In genomic region chr1:24857528-24858133, GRCh38 we compare ENCODE assay signal across 18 cellular contexts.
DNase-seq lines count a peak whose midpoint lies in the region; ATAC-seq, FAIRE-seq and TF ChIP-seq lines count a peak whose summit lies in the region.
"Had no signal": no experiment of that assay in that cellular context is flagged by ENCODE, and none has a peak within 500 bp of the region (broad histone marks: within the 10 kb centered on the region; RNA-seq: fewer than 3 reads in every experiment).

No MANE protein-coding gene starts in this region.

- intact Hi-C loops in Right ventricle myocardium inferior (cut with DNase I), result no loop called here

- WGBS in small intestine, 3 donors, result 32 to 65% (median 48%) methylated on average over 5 of the region's 5 CpGs

- peaks cover 0 to under 1% of the 10 kb centered on the region in 2 donors for H3K4me1 ChIP-seq in small intestine (ENCODE audit: control insufficient read depth in 2 of 2, insufficient read depth in 1 of 2, low read depth in 1 of 2, low read length in 1 of 2)

- no peaks in the 10 kb centered on the region for H3K36me3 ChIP-seq in small intestine (ENCODE audit: control insufficient read depth in 2 of 2, insufficient read depth in 2 of 2, low read length in 2 of 2)

- peak; percentile 23 for TF ChIP-seq CTCF in epithelial cell of proximal tubule (conservative IDR thresholded peaks at IDR 0.05; ENCODE audit: low read depth, low read length)

- H3K4me3 Mint-ChIP-seq in activated T-cell treated with anti-CD3 and anti-CD28 coated beads, Interleukin-2, amount 50 U/mL, for 4 hours, result peak overlapping the region; percentile 26
- H3K4me3 Mint-ChIP-seq: activated naive CD8-positive, alpha-beta T cell treated with anti-CD3 and anti-CD28 coated beads for 36 hours; activated T-cell treated with anti-CD3 and anti-CD28 coated beads, Interleukin-2, amount 50 U/mL, for 24 hours; nephron progenitor cell had no signal

- no peak for FAIRE-seq in small intestine (lab: Jason Lieb, UNC)

- H3K4me3 ChIP-seq in epithelial cell of proximal tubule (ENCODE audit: low read depth, low read length) (no peak overlapping the region), small intestine (ENCODE audit: low read depth in 1 of 2, low read length in 2 of 2) (no peak overlapping the region)
- H3K4me3 ChIP-seq: lung had no signal

- H3K9me3 ChIP-seq in small intestine (ENCODE audit: control insufficient read depth, low read depth), result no peaks in the 10 kb centered on the region
- H3K9me3 ChIP-seq: Caco-2 had no signal

- no peak for DNase-seq in activated T-cell treated with anti-CD3 and anti-CD28 coated beads, Interleukin-2, amount 50 U/mL, for 4 hours
- DNase-seq in activated T-cell treated with anti-CD3 and anti-CD28 coated beads for 4 hours (no peak), NAMALWA (ENCODE audit: low spot score) (peak; percentile 41), epithelial cell of proximal tubule (ENCODE audit: low read depth) (no peak), small intestine (peak; percentile 44), NCI-H345 (lab: John Stamatoyannopoulos, UW) (no peak), Right ventricle myocardium inferior (ENCODE audit: missing footprints) (no peak)
- DNase-seq: activated CD4-positive, alpha-beta T cell treated with anti-CD3 and anti-CD28 coated beads for 4 hours; activated naive CD8-positive, alpha-beta T cell treated with anti-CD3 and anti-CD28 coated beads for 36 hours; activated T-cell treated with anti-CD3 and anti-CD28 coated beads, Interleukin-2, amount 50 U/mL, for 24 hours; Caco-2; NCI-H1048; nephron progenitor cell; retina; SHP77; T-helper 9 cell had no signal

- no peaks in the 10 kb centered on the region for H3K9me3 Mint-ChIP-seq in activated T-cell treated with anti-CD3 and anti-CD28 coated beads, Interleukin-2, amount 50 U/mL, for 4 hours
- H3K9me3 Mint-ChIP-seq: activated naive CD8-positive, alpha-beta T cell treated with anti-CD3 and anti-CD28 coated beads for 36 hours; activated T-cell treated with anti-CD3 and anti-CD28 coated beads, Interleukin-2, amount 50 U/mL, for 24 hours; nephron progenitor cell had no signal

- H3K4me1 Mint-ChIP-seq in activated T-cell treated with anti-CD3 and anti-CD28 coated beads, Interleukin-2, amount 50 U/mL, for 4 hours (ENCODE audit: low read depth), result peaks cover 7% of the 10 kb centered on the region
- H3K4me1 Mint-ChIP-seq: activated naive CD8-positive, alpha-beta T cell treated with anti-CD3 and anti-CD28 coated beads for 36 hours had no signal

- H3K27ac ChIP-seq in small intestine (ENCODE audit: low read depth in 1 of 2, low read length in 1 of 2), result no peak overlapping the region

- no peaks in the 10 kb centered on the region for H3K27me3 ChIP-seq in small intestine (ENCODE audit: control insufficient read depth in 2 of 2, insufficient read depth in 2 of 2, low read length in 2 of 2)

- ATAC-seq in activated T-cell treated with anti-CD3 and anti-CD28 coated beads, Interleukin-2, amount 50 U/mL, for 4 hours, result no peak
- ATAC-seq in HG02759 (IDR thresholded peaks at IDR 0.05; ENCODE audit: unreplicated experiment) (no peak), Right ventricle myocardium inferior (no peak)

- no peaks in the 10 kb centered on the region for H3K27me3 Mint-ChIP-seq in activated T-cell treated with anti-CD3 and anti-CD28 coated beads, Interleukin-2, amount 50 U/mL, for 4 hours (ENCODE audit: low read depth)
- H3K27me3 Mint-ChIP-seq: activated naive CD8-positive, alpha-beta T cell treated with anti-CD3 and anti-CD28 coated beads for 36 hours; activated T-cell treated with anti-CD3 and anti-CD28 coated beads, Interleukin-2, amount 50 U/mL, for 24 hours had no signal

- H3K36me3 Mint-ChIP-seq in activated T-cell treated with anti-CD3 and anti-CD28 coated beads, Interleukin-2, amount 50 U/mL, for 4 hours (ENCODE audit: insufficient read depth), result no peaks in the 10 kb centered on the region
- H3K36me3 Mint-ChIP-seq: activated naive CD8-positive, alpha-beta T cell treated with anti-CD3 and anti-CD28 coated beads for 36 hours had no signal

Comparison
In these comparisons a context has a peak if more than half of its experiments do, and no peak if none do; other contexts are left out.
1. DNase-seq: peak in NAMALWA (single experiment) and small intestine (single experiment); none in activated T-cell treated with anti-CD3 and anti-CD28 coated beads, Interleukin-2, amount 50 U/mL, for 4 hours (single experiment), activated T-cell treated with anti-CD3 and anti-CD28 coated beads for 4 hours (single experiment), epithelial cell of proximal tubule (single experiment), NCI-H345 (single experiment) and Right ventricle myocardium inferior (single experiment).